ENCODE assay signal across 9 cellular contexts in genomic region chr10:14547826-14548225, GRCh38.
DNase-seq lines count a peak whose midpoint lies in the region; ATAC-seq and TF ChIP-seq lines count a peak whose summit lies in the region.
"Had no signal": no experiment of that assay in that cellular context is flagged by ENCODE, and none has a peak within 500 bp of the region (broad histone marks: within the 10 kb centered on the region; RNA-seq: fewer than 3 reads in every experiment).

No MANE protein-coding gene starts in this region.

- H3K4me3 ChIP-seq in CD4-positive, alpha-beta memory T cell (ENCODE audit: low read length in 2 of 2) = no peak overlapping the region
- H3K4me3 ChIP-seq in H7 (ENCODE audit: insufficient read depth, low read depth, low read length) = no peak overlapping the region
- H3K4me3 ChIP-seq in astrocyte of the cerebellum (ENCODE audit: low read depth, low read length) = no peak overlapping the region
- H3K4me3 ChIP-seq: gastroesophageal sphincter had no signal

- POLR2A ChIA-PET in CD4-positive, alpha-beta memory T cell (lab: Charles Lee; ENCODE audit: partially characterized antibody) = interaction anchor here (1.2 to 2.9 kb wide), 5 partner anchors 14 to 39 kb away, joined by 3 to 8 read pairs (median 5); no protein-coding TSS in a partner anchor

- H3K9me3 ChIP-seq in CD4-positive, alpha-beta memory T cell (ENCODE audit: control insufficient read depth in 1 of 2, low read length in 2 of 2) = no peaks in the 10 kb centered on the region
- H3K9me3 ChIP-seq: gastroesophageal sphincter had no signal

- H3K27me3 ChIP-seq in CD4-positive, alpha-beta memory T cell (ENCODE audit: insufficient read depth, low read length) = no peaks in the 10 kb centered on the region
- H3K27me3 ChIP-seq in H7 (ENCODE audit: control insufficient read depth, insufficient read depth, low read length) = no peaks in the 10 kb centered on the region
- H3K27me3 ChIP-seq: gastroesophageal sphincter had no signal

- H3K27ac ChIP-seq in CD4-positive, alpha-beta memory T cell (ENCODE audit: low read depth, low read length) = no peak overlapping the region
- H3K27ac ChIP-seq: gastroesophageal sphincter had no signal

- H3K4me1 ChIP-seq in CD4-positive, alpha-beta memory T cell (ENCODE audit: insufficient read depth, low read length) = peaks cover 96% of the 10 kb centered on the region

- H3K4me1 Mint-ChIP-seq in CD4-positive, alpha-beta memory T cell = peaks cover 70 to 99% (median 85%) of the 10 kb centered on the region in 4 donors
- H3K4me1 Mint-ChIP-seq in nephron = peaks cover 34% of the 10 kb centered on the region

- intact Hi-C loops in CD4-positive, alpha-beta memory T cell (cut with micrococcal nuclease) = no loop called here

- DNase-seq in CD4-positive, alpha-beta memory T cell = no peak
- DNase-seq in H7 (peak; percentile 60), astrocyte of the cerebellum (ENCODE audit: low read depth) (no peak), kidney tubule cell (ENCODE audit: low spot score) (no peak), NCI-H2227 (lab: John Stamatoyannopoulos, UW; ENCODE audit: unreplicated experiment) (no peak)
- DNase-seq: GDM1 had no signal

- H3K4me3 Mint-ChIP-seq in CD4-positive, alpha-beta memory T cell = peak overlapping the region in 2 of 8 donors; percentile 28 to 50
- no peak overlapping the region for H3K4me3 Mint-ChIP-seq in nephron

- peaks cover 19% of the 10 kb centered on the region for H3K36me3 ChIP-seq in CD4-positive, alpha-beta memory T cell (ENCODE audit: insufficient read depth, low read length)
- H3K36me3 ChIP-seq in H7 (replicated peaks; ENCODE audit: control insufficient read depth, insufficient read depth, low read length) = no peaks in the 10 kb centered on the region
- H3K36me3 ChIP-seq: gastroesophageal sphincter had no signal

- ATAC-seq in GM19455 (IDR thresholded peaks at IDR 0.05; ENCODE audit: unreplicated experiment) = no peak
- ATAC-seq: gastroesophageal sphincter had no signal

- CTCF ChIA-PET in CD4-positive, alpha-beta memory T cell (lab: Charles Lee; ENCODE audit: partially characterized antibody) = interaction anchor here (1.2 to 3.5 kb wide), 2 partner anchors 11 to 69 kb away, joined by 4 to 21 read pairs; no protein-coding TSS in a partner anchor

- in situ Hi-C loops in astrocyte of the cerebellum (cut with HindIII; ENCODE audit: low sequenced_read_pairs) = no loop called here

- H3K9me3 Mint-ChIP-seq in CD4-positive, alpha-beta memory T cell = no peaks in the 10 kb centered on the region
- no peaks in the 10 kb centered on the region for H3K9me3 Mint-ChIP-seq in nephron

- peak; percentile 27 for TF ChIP-seq CTCF in astrocyte of the cerebellum (IDR thresholded peaks at IDR 0.05; ENCODE audit: low read depth, low read length, missing control alignments)
- TF ChIP-seq CTCF in nephron (IDR thresholded peaks at IDR 0.05; ENCODE audit: unreplicated experiment in 3 of 3) = peak in 2 of 3 experiments; percentile 24 to 33

- H3K27me3 Mint-ChIP-seq in CD4-positive, alpha-beta memory T cell = no peaks in the 10 kb centered on the region
- H3K27me3 Mint-ChIP-seq in nephron (ENCODE audit: low read depth) = peaks cover 3% of the 10 kb centered on the region

- H3K36me3 Mint-ChIP-seq in CD4-positive, alpha-beta memory T cell = peaks cover 34 to 66% of the 10 kb centered on the region in 2 donors
- H3K36me3 Mint-ChIP-seq in nephron (ENCODE audit: low read depth) = peaks cover 3% of the 10 kb centered on the region

- peak overlapping the region in 6 of 7 donors; percentile 42 to 94 (median 76) for H3K27ac Mint-ChIP-seq in CD4-positive, alpha-beta memory T cell
- peak overlapping the region in 2 of 3 experiments; percentile 21 to 60 for H3K27ac Mint-ChIP-seq in nephron
